In the genomic region with DNA sequence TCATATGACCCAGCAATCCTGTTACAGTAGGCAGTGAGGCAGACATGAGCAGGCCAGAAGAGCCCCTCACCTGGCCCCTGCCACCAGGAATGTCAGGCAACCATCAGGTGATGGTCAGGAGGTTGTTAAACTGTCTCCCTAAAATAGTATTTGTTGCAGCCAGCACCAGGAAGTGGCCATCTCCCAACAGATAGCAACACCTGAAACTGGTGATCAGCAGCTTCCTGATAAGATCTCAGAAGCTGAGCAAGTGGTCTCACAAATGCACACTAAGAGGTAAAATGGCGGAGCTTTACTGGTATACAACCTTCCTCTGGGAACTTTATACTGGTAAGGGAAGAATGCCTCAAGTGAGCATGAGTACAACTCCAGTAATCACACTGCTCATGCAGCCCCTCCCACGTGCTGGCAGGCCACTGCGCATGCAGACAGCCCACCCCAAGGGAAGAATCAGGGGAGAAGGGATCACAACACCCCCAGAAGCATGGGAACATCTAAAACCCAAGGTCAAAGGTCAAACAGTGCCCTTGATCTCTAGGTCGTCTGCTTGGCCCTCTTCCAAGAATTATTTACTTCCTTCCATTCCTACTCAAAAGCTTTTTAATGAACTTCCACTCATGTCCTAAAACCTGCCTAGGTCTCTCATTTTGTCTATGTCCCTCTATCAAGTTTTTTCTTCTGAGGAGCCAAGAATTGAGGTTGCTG, we compare ENCODE assay signal across 18 cellular contexts.
DNase-seq lines count a peak whose midpoint lies in the region; ATAC-seq and TF ChIP-seq lines count a peak whose summit lies in the region.
"Had no signal": no experiment of that assay in that cellular context is flagged by ENCODE, and none has a peak within 500 bp of the region (broad histone marks: within the 10 kb centered on the region; RNA-seq: fewer than 3 reads in every experiment).

No MANE protein-coding gene starts in this region.

- H3T11ph ChIP-seq in H9 (ENCODE audit: low read length) = no peak overlapping the region

- H3K9me3 Mint-ChIP-seq in H9 = peaks cover 0 to 10% of the 10 kb centered on the region in 2 experiments; a peak in 3 of 5 replicates
- H3K9me3 Mint-ChIP-seq: CD8-positive, alpha-beta T cell had no signal

- DNase-seq in DND-41 (no peak), H9 (no peak), RWPE2 (ENCODE audit: low spot score) (no peak), AG08395 (ENCODE audit: low spot score) (no peak), psoas muscle (no peak), dedifferentiated amniotic fluid mesenchymal stem cell (ENCODE audit: extremely low spot score) (no peak)
- DNase-seq: BE2C; CD8-positive, alpha-beta T cell; GDM1; MV-4-11; NCI-H1417 treated with DMSO at 0.1 percent for 48 hours; NCI-H2029; NCI-H2171 treated with DMSO at 0.1 percent for 48 hours; NCI-H446 treated with DMSO at 0.1 percent for 48 hours; NCI-H748 treated with DMSO at 0.1 percent for 48 hours had no signal

- H2BK20ac ChIP-seq in H9 (ENCODE audit: low read depth, low read length, poor library complexity, severe bottlenecking) = no peak overlapping the region

- no peak overlapping the region for H3K27ac Mint-ChIP-seq in H9
- H3K27ac Mint-ChIP-seq: CD8-positive, alpha-beta T cell had no signal

- H3K4me2 ChIP-seq in DND-41 (ENCODE audit: insufficient read depth, low read length) (no peak overlapping the region), H9 (ENCODE audit: insufficient read depth, insufficient read length, low read length) (no peak overlapping the region)

- no peak overlapping the region for H2BK120ac ChIP-seq in H9 (ENCODE audit: low read depth, low read length, poor library complexity, severe bottlenecking)

- H4K5ac ChIP-seq in H9 (ENCODE audit: insufficient read length, low read depth, low read length) = no peak overlapping the region

- TF ChIP-seq CTCF in DND-41 (IDR thresholded peaks at IDR 0.05; ENCODE audit: borderline replicate concordance, extremely low read depth, low read length, poor library complexity, severe bottlenecking) (no peak), H9 (conservative IDR thresholded peaks at IDR 0.05) (no peak), RWPE2 (IDR thresholded peaks at IDR 0.05; ENCODE audit: poor library complexity, severe bottlenecking) (no peak), liver (IDR thresholded peaks at IDR 0.05; ENCODE audit: low read depth, low read length, missing input control) (no peak), psoas muscle (IDR thresholded peaks at IDR 0.05) (no peak)

- no peak for TF ChIP-seq RAD21 in liver (IDR thresholded peaks at IDR 0.05)

- H3K79me2 ChIP-seq in DND-41 (ENCODE audit: insufficient read depth, low read length) = no peaks in the 10 kb centered on the region
- H3K79me2 ChIP-seq in H9 (ENCODE audit: insufficient read depth, low read length) = no peaks in the 10 kb centered on the region

- H3K4ac ChIP-seq in H9 (ENCODE audit: low read depth, low read length) = no peak overlapping the region

- H3K27me3 ChIP-seq in DND-41 (ENCODE audit: insufficient read depth, low read length, poor library complexity) (no peaks in the 10 kb centered on the region), H9 (ENCODE audit: insufficient read depth, low read length) (no peaks in the 10 kb centered on the region), RWPE2 (ENCODE audit: insufficient read depth, poor library complexity, severe bottlenecking) (no peaks in the 10 kb centered on the region), liver (ENCODE audit: control insufficient read depth in 4 of 4, insufficient read depth in 4 of 4, low read length in 3 of 4) (no peaks in the 10 kb centered on the region), psoas muscle (ENCODE audit: insufficient read depth in 3 of 3, low read length in 2 of 3) (no peaks in the 10 kb centered on the region)
- H3K27me3 ChIP-seq: BE2C had no signal

- no peak overlapping the region; the same call in 1 of the 2 replicates for H2BK15ac ChIP-seq in H9 (ENCODE audit: low read depth, low read length)

- H3K9ac ChIP-seq in DND-41 (ENCODE audit: low read depth, low read length) = no peak overlapping the region
- H3K9ac ChIP-seq in H9 (ENCODE audit: extremely low read depth, insufficient read length, low read length) = no peak overlapping the region
- no peak overlapping the region for H3K9ac ChIP-seq in liver (ENCODE audit: low read depth in 1 of 2, low read length in 2 of 2)

- H3K4me3 ChIP-seq in DND-41 (ENCODE audit: low read depth in 1 of 2, low read length in 2 of 2) (no peak overlapping the region), RWPE2 (ENCODE audit: severe bottlenecking) (no peak overlapping the region), liver (ENCODE audit: low read depth in 1 of 3, low read length in 3 of 3) (no peak overlapping the region), psoas muscle (no peak overlapping the region)

- no peaks in the 10 kb centered on the region for H4K20me1 ChIP-seq in DND-41 (ENCODE audit: insufficient read depth, low read length)
- no peaks in the 10 kb centered on the region for H4K20me1 ChIP-seq in H9 (ENCODE audit: control insufficient read depth, insufficient read depth, insufficient read length)

- H3K14ac ChIP-seq in H9 (ENCODE audit: insufficient read depth, low read length) = no peak overlapping the region

- no peak overlapping the region for H2BK12ac ChIP-seq in H9 (ENCODE audit: insufficient read length, low read depth, low read length)

- no peak overlapping the region for H3K4me3 Mint-ChIP-seq in H9
- H3K4me3 Mint-ChIP-seq: CD8-positive, alpha-beta T cell had no signal

- H3K18ac ChIP-seq in H9 (ENCODE audit: insufficient read length, low read depth, low read length) = no peak overlapping the region

- no peak overlapping the region for H2AK5ac ChIP-seq in H9 (ENCODE audit: insufficient read length, low read length)

- no peak overlapping the region for H4K8ac ChIP-seq in H9 (replicated peaks; ENCODE audit: insufficient read length, low read depth, low read length)

- H3K27ac ChIP-seq in DND-41 (ENCODE audit: low read length) = no peak overlapping the region
- no peak overlapping the region for H3K27ac ChIP-seq in H9 (ENCODE audit: insufficient read length, low read depth, low read length)
- peak overlapping the region; percentile 76 for H3K27ac ChIP-seq in RWPE2 (ENCODE audit: poor library complexity, severe bottlenecking)
- H3K27ac ChIP-seq in liver (ENCODE audit: low read depth in 1 of 2, low read length in 2 of 2) = no peak overlapping the region
- H3K27ac ChIP-seq in psoas muscle = no peak overlapping the region

- WGBS in H9 (ENCODE audit: extremely low coverage, insufficient read length, low lambda C conversion rate) = no CpG with 5 or more reads among the region's 4 CpGs
- 74% methylated on average over 4 of the region's 4 CpGs for WGBS in liver
- WGBS in psoas muscle, 3 donors = 62 to 75% (median 70%) methylated on average over 4 of the region's 4 CpGs

- H4K91ac ChIP-seq in H9 (ENCODE audit: insufficient read length, low read depth, low read length) = no peak overlapping the region

- ATAC-seq in DND-41 (ENCODE audit: insufficient read depth, low read depth) (peak; percentile 19; the same call in 1 of the 3 replicates), RWPE2 (ENCODE audit: low read depth) (no peak), GM21360 (IDR thresholded peaks at IDR 0.05; ENCODE audit: unreplicated experiment) (no peak), psoas muscle (no peak)
- ATAC-seq: CD8-positive, alpha-beta T cell; Right ventricle myocardium inferior had no signal

- no peaks in the 10 kb centered on the region for H3K23me2 ChIP-seq in H9 (ENCODE audit: insufficient read length, low read depth, low read length, poor library complexity, severe bottlenecking)

- H3K36me3 ChIP-seq in DND-41 (ENCODE audit: insufficient read depth, low read length) (no peaks in the 10 kb centered on the region), RWPE2 (ENCODE audit: low read depth) (no peaks in the 10 kb centered on the region), liver (ENCODE audit: control insufficient read depth in 4 of 4, insufficient read depth in 3 of 4, low read depth in 1 of 4, low read length in 3 of 4) (no peaks in the 10 kb centered on the region), psoas muscle (ENCODE audit: insufficient read depth in 1 of 2, low read depth in 1 of 2) (no peaks in the 10 kb centered on the region)
- H3K36me3 ChIP-seq: BE2C had no signal

- H3K56ac ChIP-seq in H9 (ENCODE audit: insufficient read length, low read depth, low read length) = no peak overlapping the region

- no peaks in the 10 kb centered on the region for H3K27me3 Mint-ChIP-seq in H9 (ENCODE audit: low read depth)

- peaks cover 9% of the 10 kb centered on the region for H3K4me1 ChIP-seq in DND-41 (ENCODE audit: insufficient read depth, low read length)
- H3K4me1 ChIP-seq in H9 (ENCODE audit: insufficient read depth, low read length) = no peaks in the 10 kb centered on the region; the same call in 1 of the 2 replicates
- peaks cover 59% of the 10 kb centered on the region for H3K4me1 ChIP-seq in RWPE2 (ENCODE audit: insufficient read depth, poor library complexity, severe bottlenecking)
- peaks cover 3 to 30% (median 17%) of the 10 kb centered on the region in 4 donors for H3K4me1 ChIP-seq in liver (ENCODE audit: control insufficient read depth in 4 of 4, insufficient read depth in 4 of 4, low read length in 3 of 4)
- H3K4me1 ChIP-seq in psoas muscle = peaks cover 19% of the 10 kb centered on the region
- H3K4me1 ChIP-seq: BE2C had no signal

- intact Hi-C loops in psoas muscle (cut with DNase I) = no loop called here

- H3K23ac ChIP-seq in H9 (ENCODE audit: insufficient read length, low read depth, low read length) = peak overlapping the region; percentile 60

- H3K9me3 ChIP-seq in DND-41 (ENCODE audit: insufficient read depth, low read length, severe bottlenecking) = peaks cover 7% of the 10 kb centered on the region
- H3K9me3 ChIP-seq in H9 (ENCODE audit: control insufficient read depth, low read depth, low read length) = no peaks in the 10 kb centered on the region
- H3K9me3 ChIP-seq in RWPE2 (ENCODE audit: severe bottlenecking) = peaks cover 2% of the 10 kb centered on the region
- peaks cover 0 to 5% (median 2%) of the 10 kb centered on the region in 4 donors for H3K9me3 ChIP-seq in liver (ENCODE audit: control insufficient read depth in 4 of 4, low read length in 3 of 4)
- no peaks in the 10 kb centered on the region for H3K9me3 ChIP-seq in psoas muscle

- peaks cover 0 to 9% (median 0%) of the 10 kb centered on the region in 3 experiments; a peak in 2 of 7 replicates for H3K36me3 Mint-ChIP-seq in H9 (ENCODE audit: insufficient read depth in 1 of 3, low read depth in 3 of 3)
- H3K36me3 Mint-ChIP-seq: CD8-positive, alpha-beta T cell had no signal

- H3K4me1 Mint-ChIP-seq in H9 = peaks cover 4% of the 10 kb centered on the region in 2 experiments; a peak in 3 of 4 replicates

- H3K79me1 ChIP-seq in H9 (ENCODE audit: insufficient read depth, low read depth, low read length, poor library complexity, severe bottlenecking) = no peaks in the 10 kb centered on the region

- H2BK5ac ChIP-seq in H9 (ENCODE audit: insufficient read length, low read length) = no peak overlapping the region

- H2AFZ ChIP-seq in DND-41 (ENCODE audit: low read depth, low read length) (no peak overlapping the region), H9 (ENCODE audit: low read length) (no peak overlapping the region)

TF ChIP-seq in liver, 16 proteins besides CTCF, POLR2A, EP300 and RAD21 (continues in another document):
- TF ChIP-seq ATF3 (IDR thresholded peaks at IDR 0.05) = no peak
